In the genomic region with DNA sequence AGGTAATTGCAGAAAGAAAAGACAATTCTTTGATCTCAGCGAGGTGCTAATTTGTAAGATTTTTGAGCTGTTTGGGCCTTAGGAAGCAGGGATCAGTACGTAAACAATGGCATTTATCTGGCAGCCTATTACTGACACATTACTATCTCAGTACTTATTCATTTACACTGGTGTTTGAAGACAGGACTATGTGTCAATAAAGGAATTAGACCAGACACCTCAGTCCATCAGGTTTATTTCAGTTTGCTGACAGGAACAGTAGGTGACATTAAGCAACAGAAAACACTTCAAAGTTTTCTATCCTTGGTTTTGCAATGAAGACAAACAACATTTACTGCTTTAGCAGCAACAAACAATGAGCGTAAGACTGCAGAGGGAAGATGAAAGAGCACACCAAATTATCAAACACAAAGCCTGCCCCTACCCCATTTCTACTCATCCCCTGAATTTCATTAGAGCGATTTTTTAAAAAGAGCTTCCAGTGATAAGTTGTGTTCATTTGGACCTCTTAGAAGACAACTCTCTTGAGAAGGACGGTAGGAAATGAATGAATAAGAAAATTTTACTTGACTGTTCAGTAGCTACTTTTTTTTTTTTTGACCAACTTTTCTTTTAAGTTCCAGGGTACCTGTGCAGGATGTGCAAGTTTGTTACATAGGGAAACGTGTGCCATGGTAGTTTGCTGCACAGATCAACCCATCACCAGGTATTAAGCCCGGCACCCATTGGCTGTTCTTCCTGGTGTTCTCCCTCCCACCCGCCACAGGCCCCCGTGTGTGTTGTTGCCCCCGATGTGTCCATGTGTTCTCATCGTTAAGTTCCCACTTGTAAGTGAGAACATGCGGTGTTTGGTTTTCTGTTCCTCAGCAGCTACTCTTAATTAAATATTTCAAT, we compare ENCODE assay signal across 1 cellular context.
TF ChIP-seq lines count a peak whose summit lies in the region.

No MANE protein-coding gene starts in this region.

TF ChIP-seq in HepG2, 621 proteins besides CTCF, POLR2A, EP300 and RAD21 (continued from another document and continues in another):
- TF ChIP-seq RFXAP (CRISPR knock-in tag; IDR thresholded peaks at IDR 0.05; ENCODE audit: borderline replicate concordance) = no peak
- TF ChIP-seq FOXA3 (CRISPR knock-in tag; IDR thresholded peaks at IDR 0.05) = peak; percentile 94
- peak; percentile 99 for TF ChIP-seq TBX3 (IDR thresholded peaks at IDR 0.05; ENCODE audit: borderline replicate concordance)
- no peak for TF ChIP-seq ZNF672 (CRISPR knock-in tag; IDR thresholded peaks at IDR 0.05)
- no peak for TF ChIP-seq MXI1 (IDR thresholded peaks at IDR 0.05; ENCODE audit: borderline replicate concordance, low read depth, low read length)
- TF ChIP-seq, protein P1, sequence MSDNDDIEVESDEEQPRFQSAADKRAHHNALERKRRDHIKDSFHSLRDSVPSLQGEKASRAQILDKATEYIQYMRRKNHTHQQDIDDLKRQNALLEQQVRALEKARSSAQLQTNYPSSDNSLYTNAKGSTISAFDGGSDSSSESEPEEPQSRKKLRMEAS (IDR thresholded peaks at IDR 0.05) = peak; percentile 27; the same call in 1 of the 2 replicates
- TF ChIP-seq ZNF530 (CRISPR knock-in tag; IDR thresholded peaks at IDR 0.05; ENCODE audit: low read depth) = no peak
- TF ChIP-seq SSRP1 (CRISPR knock-in tag; IDR thresholded peaks at IDR 0.05) = peak; percentile 80; the same call in 1 of the 2 replicates
- TF ChIP-seq MAFF (IDR thresholded peaks at IDR 0.05; ENCODE audit: low read depth, low read length) = 0 out of 2 replicates have a peak, but pooled peaks have one; percentile 11
- TF ChIP-seq NONO (IDR thresholded peaks at IDR 0.05) = no peak
- no peak for TF ChIP-seq NONO (CRISPR knock-in tag; conservative IDR thresholded peaks at IDR 0.05)
- peak; percentile 28; the same call in 1 of the 2 replicates for TF ChIP-seq NCOR1 (IDR thresholded peaks at IDR 0.05; ENCODE audit: borderline replicate concordance, low read length)
- TF ChIP-seq ZNF10 (CRISPR knock-in tag; IDR thresholded peaks at IDR 0.05; ENCODE audit: borderline replicate concordance, low read depth) = no peak
- TF ChIP-seq PHF5A (CRISPR knock-in tag; IDR thresholded peaks at IDR 0.05; ENCODE audit: low read depth, unreplicated experiment) = no peak
- TF ChIP-seq, protein P2, sequence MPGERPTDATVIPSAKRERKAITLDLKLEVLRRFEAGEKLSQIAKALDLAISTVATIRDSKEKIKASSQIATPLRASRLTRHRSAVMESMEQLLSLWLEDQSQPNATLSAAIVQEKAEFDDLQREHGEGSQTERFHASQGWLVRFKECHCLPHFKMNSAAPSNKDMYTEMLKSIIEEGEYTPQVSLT (CRISPR knock-in tag; IDR thresholded peaks at IDR 0.05; ENCODE audit: borderline replicate concordance, low read depth) = no peak
- no peak for TF ChIP-seq ZNF253 (CRISPR knock-in tag; IDR thresholded peaks at IDR 0.05; ENCODE audit: borderline replicate concordance)
- TF ChIP-seq DPF2 (CRISPR knock-in tag; IDR thresholded peaks at IDR 0.05; ENCODE audit: borderline replicate concordance, low read depth) = peak; percentile 46; the same call in 1 of the 2 replicates
- TF ChIP-seq ZSCAN20 (CRISPR knock-in tag; IDR thresholded peaks at IDR 0.05; ENCODE audit: borderline replicate concordance) = no peak
- no peak for TF ChIP-seq AHR (CRISPR knock-in tag; IDR thresholded peaks at IDR 0.05)
- TF ChIP-seq, protein P3, sequence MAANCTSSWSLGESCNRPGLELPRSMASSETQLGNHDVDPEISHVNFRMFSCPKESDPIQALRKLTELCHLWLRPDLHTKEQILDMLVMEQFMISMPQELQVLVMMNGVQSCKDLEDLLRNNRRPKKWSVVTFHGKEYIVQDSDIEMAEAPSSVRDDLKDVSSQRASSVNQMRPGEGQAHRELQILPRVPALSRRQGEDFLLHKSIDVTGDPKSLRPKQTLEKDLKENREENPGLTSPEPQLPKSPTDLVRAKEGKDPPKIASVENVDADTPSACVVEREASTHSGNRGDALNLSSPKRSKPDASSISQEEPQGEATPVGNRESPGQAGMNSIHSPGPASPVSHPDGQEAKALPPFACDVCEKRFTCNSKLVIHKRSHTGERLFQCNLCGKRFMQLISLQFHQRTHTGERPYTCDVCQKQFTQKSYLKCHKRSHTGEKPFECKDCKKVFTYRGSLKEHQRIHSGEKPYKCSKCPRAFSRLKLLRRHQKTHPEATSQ (CRISPR knock-in tag; IDR thresholded peaks at IDR 0.05; ENCODE audit: borderline replicate concordance) = peak; percentile 65; the same call in 1 of the 2 replicates
- TF ChIP-seq POGZ (CRISPR knock-in tag; IDR thresholded peaks at IDR 0.05) = peak; percentile 37; the same call in 1 of the 2 replicates
- no peak for TF ChIP-seq ZNF788 (CRISPR knock-in tag; IDR thresholded peaks at IDR 0.05; ENCODE audit: borderline replicate concordance)
- no peak for TF ChIP-seq LCORL (IDR thresholded peaks at IDR 0.05)
- TF ChIP-seq LCORL (CRISPR knock-in tag; IDR thresholded peaks at IDR 0.05) = peak; percentile 80
- no peak for TF ChIP-seq CREB1 (IDR thresholded peaks at IDR 0.05)
- peak; percentile 85 for TF ChIP-seq CREB1 (CRISPR knock-in tag; IDR thresholded peaks at IDR 0.05)
- TF ChIP-seq TEAD3 (CRISPR knock-in tag; optimal IDR thresholded peaks at IDR 0.05; ENCODE audit: borderline replicate concordance) = peak; percentile 44
- TF ChIP-seq, protein P4, sequence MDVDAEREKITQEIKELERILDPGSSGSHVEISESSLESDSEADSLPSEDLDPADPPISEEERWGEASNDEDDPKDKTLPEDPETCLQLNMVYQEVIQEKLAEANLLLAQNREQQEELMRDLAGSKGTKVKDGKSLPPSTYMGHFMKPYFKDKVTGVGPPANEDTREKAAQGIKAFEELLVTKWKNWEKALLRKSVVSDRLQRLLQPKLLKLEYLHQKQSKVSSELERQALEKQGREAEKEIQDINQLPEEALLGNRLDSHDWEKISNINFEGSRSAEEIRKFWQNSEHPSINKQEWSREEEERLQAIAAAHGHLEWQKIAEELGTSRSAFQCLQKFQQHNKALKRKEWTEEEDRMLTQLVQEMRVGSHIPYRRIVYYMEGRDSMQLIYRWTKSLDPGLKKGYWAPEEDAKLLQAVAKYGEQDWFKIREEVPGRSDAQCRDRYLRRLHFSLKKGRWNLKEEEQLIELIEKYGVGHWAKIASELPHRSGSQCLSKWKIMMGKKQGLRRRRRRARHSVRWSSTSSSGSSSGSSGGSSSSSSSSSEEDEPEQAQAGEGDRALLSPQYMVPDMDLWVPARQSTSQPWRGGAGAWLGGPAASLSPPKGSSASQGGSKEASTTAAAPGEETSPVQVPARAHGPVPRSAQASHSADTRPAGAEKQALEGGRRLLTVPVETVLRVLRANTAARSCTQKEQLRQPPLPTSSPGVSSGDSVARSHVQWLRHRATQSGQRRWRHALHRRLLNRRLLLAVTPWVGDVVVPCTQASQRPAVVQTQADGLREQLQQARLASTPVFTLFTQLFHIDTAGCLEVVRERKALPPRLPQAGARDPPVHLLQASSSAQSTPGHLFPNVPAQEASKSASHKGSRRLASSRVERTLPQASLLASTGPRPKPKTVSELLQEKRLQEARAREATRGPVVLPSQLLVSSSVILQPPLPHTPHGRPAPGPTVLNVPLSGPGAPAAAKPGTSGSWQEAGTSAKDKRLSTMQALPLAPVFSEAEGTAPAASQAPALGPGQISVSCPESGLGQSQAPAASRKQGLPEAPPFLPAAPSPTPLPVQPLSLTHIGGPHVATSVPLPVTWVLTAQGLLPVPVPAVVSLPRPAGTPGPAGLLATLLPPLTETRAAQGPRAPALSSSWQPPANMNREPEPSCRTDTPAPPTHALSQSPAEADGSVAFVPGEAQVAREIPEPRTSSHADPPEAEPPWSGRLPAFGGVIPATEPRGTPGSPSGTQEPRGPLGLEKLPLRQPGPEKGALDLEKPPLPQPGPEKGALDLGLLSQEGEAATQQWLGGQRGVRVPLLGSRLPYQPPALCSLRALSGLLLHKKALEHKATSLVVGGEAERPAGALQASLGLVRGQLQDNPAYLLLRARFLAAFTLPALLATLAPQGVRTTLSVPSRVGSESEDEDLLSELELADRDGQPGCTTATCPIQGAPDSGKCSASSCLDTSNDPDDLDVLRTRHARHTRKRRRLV (CRISPR knock-in tag; IDR thresholded peaks at IDR 0.05) = no peak
- no peak for TF ChIP-seq JUN (CRISPR knock-in tag; IDR thresholded peaks at IDR 0.05)
- peak; percentile 99 for TF ChIP-seq ISL2 (CRISPR knock-in tag; IDR thresholded peaks at IDR 0.05)
- TF ChIP-seq ZNF12 (CRISPR knock-in tag; IDR thresholded peaks at IDR 0.05) = no peak
- peak; percentile 66; the same call in 1 of the 2 replicates for TF ChIP-seq ARNTL (CRISPR knock-in tag; IDR thresholded peaks at IDR 0.05)
- TF ChIP-seq, protein P5, sequence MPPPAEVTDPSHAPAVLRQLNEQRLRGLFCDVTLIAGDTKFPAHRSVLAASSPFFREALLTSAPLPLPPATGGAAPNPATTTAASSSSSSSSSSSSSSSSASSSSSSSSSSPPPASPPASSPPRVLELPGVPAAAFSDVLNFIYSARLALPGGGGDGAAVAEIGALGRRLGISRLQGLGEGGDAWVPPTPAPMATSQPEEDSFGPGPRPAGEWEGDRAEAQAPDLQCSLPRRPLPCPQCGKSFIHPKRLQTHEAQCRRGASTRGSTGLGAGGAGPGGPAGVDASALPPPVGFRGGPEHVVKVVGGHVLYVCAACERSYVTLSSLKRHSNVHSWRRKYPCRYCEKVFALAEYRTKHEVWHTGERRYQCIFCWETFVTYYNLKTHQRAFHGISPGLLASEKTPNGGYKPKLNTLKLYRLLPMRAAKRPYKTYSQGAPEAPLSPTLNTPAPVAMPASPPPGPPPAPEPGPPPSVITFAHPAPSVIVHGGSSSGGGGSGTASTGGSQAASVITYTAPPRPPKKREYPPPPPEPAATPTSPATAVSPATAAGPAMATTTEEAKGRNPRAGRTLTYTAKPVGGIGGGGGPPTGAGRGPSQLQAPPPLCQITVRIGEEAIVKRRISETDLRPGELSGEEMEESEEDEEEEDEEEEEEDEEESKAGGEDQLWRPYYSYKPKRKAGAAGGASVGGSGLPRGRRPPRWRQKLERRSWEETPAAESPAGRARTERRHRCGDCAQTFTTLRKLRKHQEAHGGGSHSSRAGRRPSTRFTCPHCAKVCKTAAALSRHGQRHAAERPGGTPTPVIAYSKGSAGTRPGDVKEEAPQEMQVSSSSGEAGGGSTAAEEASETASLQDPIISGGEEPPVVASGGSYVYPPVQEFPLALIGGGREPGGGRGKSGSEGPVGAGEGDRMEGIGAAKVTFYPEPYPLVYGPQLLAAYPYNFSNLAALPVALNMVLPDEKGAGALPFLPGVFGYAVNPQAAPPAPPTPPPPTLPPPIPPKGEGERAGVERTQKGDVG (CRISPR knock-in tag; IDR thresholded peaks at IDR 0.05; ENCODE audit: borderline replicate concordance) = no peak
- TF ChIP-seq HOXD1 (CRISPR knock-in tag; IDR thresholded peaks at IDR 0.05) = peak; percentile 87
- no peak for TF ChIP-seq ZNF883 (CRISPR knock-in tag; IDR thresholded peaks at IDR 0.05; ENCODE audit: not compliant biosample characterization)
- TF ChIP-seq, protein P6, sequence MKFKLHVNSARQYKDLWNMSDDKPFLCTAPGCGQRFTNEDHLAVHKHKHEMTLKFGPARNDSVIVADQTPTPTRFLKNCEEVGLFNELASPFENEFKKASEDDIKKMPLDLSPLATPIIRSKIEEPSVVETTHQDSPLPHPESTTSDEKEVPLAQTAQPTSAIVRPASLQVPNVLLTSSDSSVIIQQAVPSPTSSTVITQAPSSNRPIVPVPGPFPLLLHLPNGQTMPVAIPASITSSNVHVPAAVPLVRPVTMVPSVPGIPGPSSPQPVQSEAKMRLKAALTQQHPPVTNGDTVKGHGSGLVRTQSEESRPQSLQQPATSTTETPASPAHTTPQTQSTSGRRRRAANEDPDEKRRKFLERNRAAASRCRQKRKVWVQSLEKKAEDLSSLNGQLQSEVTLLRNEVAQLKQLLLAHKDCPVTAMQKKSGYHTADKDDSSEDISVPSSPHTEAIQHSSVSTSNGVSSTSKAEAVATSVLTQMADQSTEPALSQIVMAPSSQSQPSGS (CRISPR knock-in tag; IDR thresholded peaks at IDR 0.05) = peak; percentile 64; the same call in 1 of the 2 replicates
- 0 out of 2 replicates have a peak, but pooled peaks have one; percentile 14 for TF ChIP-seq ELF3 (CRISPR knock-in tag; IDR thresholded peaks at IDR 0.05)
- TF ChIP-seq, protein P7, sequence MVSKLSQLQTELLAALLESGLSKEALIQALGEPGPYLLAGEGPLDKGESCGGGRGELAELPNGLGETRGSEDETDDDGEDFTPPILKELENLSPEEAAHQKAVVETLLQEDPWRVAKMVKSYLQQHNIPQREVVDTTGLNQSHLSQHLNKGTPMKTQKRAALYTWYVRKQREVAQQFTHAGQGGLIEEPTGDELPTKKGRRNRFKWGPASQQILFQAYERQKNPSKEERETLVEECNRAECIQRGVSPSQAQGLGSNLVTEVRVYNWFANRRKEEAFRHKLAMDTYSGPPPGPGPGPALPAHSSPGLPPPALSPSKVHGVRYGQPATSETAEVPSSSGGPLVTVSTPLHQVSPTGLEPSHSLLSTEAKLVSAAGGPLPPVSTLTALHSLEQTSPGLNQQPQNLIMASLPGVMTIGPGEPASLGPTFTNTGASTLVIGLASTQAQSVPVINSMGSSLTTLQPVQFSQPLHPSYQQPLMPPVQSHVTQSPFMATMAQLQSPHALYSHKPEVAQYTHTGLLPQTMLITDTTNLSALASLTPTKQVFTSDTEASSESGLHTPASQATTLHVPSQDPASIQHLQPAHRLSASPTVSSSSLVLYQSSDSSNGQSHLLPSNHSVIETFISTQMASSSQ (IDR thresholded peaks at IDR 0.05; ENCODE audit: low read depth) = peak; percentile 78
- TF ChIP-seq, protein P7 (CRISPR knock-in tag; IDR thresholded peaks at IDR 0.05; ENCODE audit: borderline replicate concordance) = peak; percentile 55; the same call in 1 of the 2 replicates
- TF ChIP-seq ZNF207 (IDR thresholded peaks at IDR 0.05; ENCODE audit: borderline replicate concordance) = no peak
- TF ChIP-seq ZFP36L1 (CRISPR knock-in tag; IDR thresholded peaks at IDR 0.05) = peak; percentile 92
- no peak for TF ChIP-seq ZNF629 (CRISPR knock-in tag; conservative IDR thresholded peaks at IDR 0.05)
- peak; percentile 60 for TF ChIP-seq MED1 (CRISPR knock-in tag; IDR thresholded peaks at IDR 0.05)
- 0 out of 2 replicates have a peak, but pooled peaks have one; percentile 32 for TF ChIP-seq ZNF772 (CRISPR knock-in tag; IDR thresholded peaks at IDR 0.05)
- no peak for TF ChIP-seq AGO2 (optimal IDR thresholded peaks at IDR 0.05; ENCODE audit: low read depth, low read length)
